ENCODE assay signal across 8 cellular contexts in genomic region chr14:22597771-22598098, GRCh38. TPM values are rescaled to one million over a fixed set of nuclear protein-coding genes. Genes with fewer than 3 reads are reported as not detected.
DNase-seq lines count a peak whose midpoint lies in the region; ATAC-seq and TF ChIP-seq lines count a peak whose summit lies in the region.

No MANE protein-coding gene starts in this region.

- H3K9ac ChIP-seq in neuronal stem cell (ENCODE audit: low read depth, low read length, poor library complexity), result no peak overlapping the region

- peak overlapping the region; percentile 95 for H3K4me3 Mint-ChIP-seq in activated T-cell treated with anti-CD3 and anti-CD28 coated beads, Interleukin-2, amount 50 U/mL, for 72 hours

- no peak for DNase-seq in activated T-cell treated with anti-CD3 and anti-CD28 coated beads, Interleukin-2, amount 50 U/mL, for 72 hours
- no peak for DNase-seq in activated T-cell treated with anti-CD3 and anti-CD28 coated beads, Interleukin-2, amount 50 U/mL, for 48 hours
- DNase-seq in PC-9 (no peak), neuronal stem cell (ENCODE audit: low spot score) (no peak), germinal center (ENCODE audit: low spot score) (no peak), sciatic nerve (ENCODE audit: low spot score) (no peak)

- H2AK5ac ChIP-seq in neuronal stem cell (ENCODE audit: low read depth, low read length), result no peak overlapping the region

- peaks cover 39% of the 10 kb centered on the region for H3F3A ChIP-seq in PC-9 (ENCODE audit: insufficient read depth, low read depth)

- H3K9me3 ChIP-seq in PC-9 (ENCODE audit: insufficient read depth, low read depth), result no peaks in the 10 kb centered on the region
- H3K9me3 ChIP-seq in esophagus (ENCODE audit: control insufficient read depth in 2 of 2, insufficient read depth in 1 of 2, low read depth in 1 of 2, low read length in 1 of 2), result no peaks in the 10 kb centered on the region
- no peaks in the 10 kb centered on the region for H3K9me3 ChIP-seq in neuronal stem cell (replicated peaks in 1 of 2; ENCODE audit: control insufficient read depth in 2 of 2, insufficient read depth in 1 of 2, low read depth in 1 of 2, low read length in 2 of 2)

- peak overlapping the region; percentile 36 for H3K27ac Mint-ChIP-seq in activated T-cell treated with anti-CD3 and anti-CD28 coated beads, Interleukin-2, amount 50 U/mL, for 72 hours

- POLR2A ChIA-PET in PC-9 (lab: Charles Lee; ENCODE audit: unreplicated experiment), result interaction anchor here (0.6 to 2.2 kb wide), 2 partner anchors 8 to 170 kb away, joined by 4 to 13 read pairs; partner anchors contain the start of gene DAD1

- H3K4me1 ChIP-seq in PC-9 (replicated peaks; ENCODE audit: insufficient read depth) (peaks cover 63% of the 10 kb centered on the region), esophagus (ENCODE audit: control insufficient read depth in 2 of 2, insufficient read depth in 2 of 2, low read length in 1 of 2) (peaks cover 2 to 12% of the 10 kb centered on the region in 2 donors), neuronal stem cell (ENCODE audit: control insufficient read depth in 2 of 2, insufficient read depth in 1 of 2, low read depth in 1 of 2, low read length in 2 of 2) (peaks cover 4 to 6% of the 10 kb centered on the region in 2 donors)

- no peak overlapping the region for H3K4ac ChIP-seq in neuronal stem cell (ENCODE audit: low read length)

- BruUV-seq in PC-9 (replicated peaks; lab: Mats Ljungman, UMichigan), result no TSS peak

- H2BK15ac ChIP-seq in neuronal stem cell (ENCODE audit: low read length), result no peak overlapping the region

- no peaks in the 10 kb centered on the region for H4K20me1 ChIP-seq in PC-9 (ENCODE audit: insufficient read depth)

- 8 to 13% methylated on average over 9 of the region's 9 CpGs for WGBS in esophagus, 2 donors
- WGBS in neuronal stem cell (ENCODE audit: extremely low coverage in 2 of 2, insufficient read length in 2 of 2, insufficient replicate concordance in 1 of 2), 2 donors, result no CpG with 5 or more reads among the region's 9 CpGs

- CTCF ChIA-PET in PC-9 (lab: Charles Lee), result no interaction called here

- H3K14ac ChIP-seq in neuronal stem cell (ENCODE audit: low read length), result no peak overlapping the region

- no peak overlapping the region for H4K91ac ChIP-seq in neuronal stem cell (ENCODE audit: low read depth, low read length, poor library complexity)

- H3K79me1 ChIP-seq in neuronal stem cell (ENCODE audit: low read depth, low read length), result no peaks in the 10 kb centered on the region

- no peak overlapping the region for H2BK120ac ChIP-seq in neuronal stem cell (ENCODE audit: low read depth, low read length)

- H3K27me3 ChIP-seq in PC-9 (ENCODE audit: insufficient read depth, low read depth) (no peaks in the 10 kb centered on the region), esophagus (ENCODE audit: control insufficient read depth in 1 of 2, insufficient read depth in 2 of 2, low read length in 2 of 2) (no peaks in the 10 kb centered on the region), neuronal stem cell (ENCODE audit: control insufficient read depth in 3 of 3, insufficient read depth in 3 of 3, low read depth in 1 of 3, low read length in 3 of 3) (peaks cover 0 to 49% (median 0%) of the 10 kb centered on the region in 3 experiments)

- no peak overlapping the region for H2BK5ac ChIP-seq in neuronal stem cell (ENCODE audit: low read length)

- H3K9me2 ChIP-seq in PC-9 (ENCODE audit: insufficient read depth), result no peaks in the 10 kb centered on the region

- peaks cover 35% of the 10 kb centered on the region for H3K79me2 ChIP-seq in PC-9 (ENCODE audit: low read depth)

- H3K4me2 ChIP-seq in PC-9 (peak overlapping the region; percentile 100), neuronal stem cell (ENCODE audit: insufficient read depth, low read length, poor library complexity, severe bottlenecking) (peak overlapping the region; percentile 74)

- intact Hi-C loops in PC-9 (cut with micrococcal nuclease; ENCODE audit: unreplicated experiment) (no loop called here), sciatic nerve (cut with DNase I) (no loop called here)

- H2BK12ac ChIP-seq in neuronal stem cell (ENCODE audit: low read length), result no peak overlapping the region

- H3K23ac ChIP-seq in neuronal stem cell (ENCODE audit: low read depth, low read length, poor library complexity), result no peak overlapping the region

- H3K27ac ChIP-seq in PC-9 (peak overlapping the region; percentile 93), esophagus (ENCODE audit: low read depth in 2 of 2, low read length in 1 of 2) (peak overlapping the region; percentile 91 to 99), neuronal stem cell (replicated peaks; ENCODE audit: low read length) (no peak overlapping the region)

- peak overlapping the region; percentile 84 for H3K18ac ChIP-seq in neuronal stem cell (ENCODE audit: low read length)

- no peaks in the 10 kb centered on the region for H3K27me3 Mint-ChIP-seq in activated T-cell treated with anti-CD3 and anti-CD28 coated beads, Interleukin-2, amount 50 U/mL, for 72 hours (ENCODE audit: low read depth)

- no peak overlapping the region for H4K8ac ChIP-seq in neuronal stem cell (ENCODE audit: low read depth, low read length)

- H3K4me3 ChIP-seq in PC-9 (peak overlapping the region; percentile 93), esophagus (ENCODE audit: low read depth in 1 of 2, low read length in 2 of 2) (peak overlapping the region; percentile 72 to 79), neuronal stem cell (ENCODE audit: low read length in 2 of 2) (peak overlapping the region; percentile 87 to 92)

- peak overlapping the region; percentile 88 for H2AFZ ChIP-seq in PC-9
- H2AFZ ChIP-seq in neuronal stem cell (ENCODE audit: low read length), result peak overlapping the region; percentile 97

- no peak for TF ChIP-seq CTCF in PC-9 (conservative IDR thresholded peaks at IDR 0.05)

- H3K36me3 ChIP-seq in PC-9 (ENCODE audit: low read depth) (peaks cover 21% of the 10 kb centered on the region), esophagus (ENCODE audit: control insufficient read depth in 2 of 2, insufficient read depth in 2 of 2, low read length in 1 of 2) (peaks cover 6 to 12% of the 10 kb centered on the region in 2 donors), neuronal stem cell (replicated peaks in 1 of 2; ENCODE audit: control insufficient read depth in 2 of 2, insufficient read depth in 2 of 2, low read length in 2 of 2) (peaks cover 8 to 11% of the 10 kb centered on the region in 2 donors)

- peaks cover 56% of the 10 kb centered on the region for H3K4me1 Mint-ChIP-seq in activated T-cell treated with anti-CD3 and anti-CD28 coated beads, Interleukin-2, amount 50 U/mL, for 72 hours (ENCODE audit: low read depth)

- peaks cover 5 to 9% of the 10 kb centered on the region in 2 donors for H3K36me3 Mint-ChIP-seq in activated T-cell treated with anti-CD3 and anti-CD28 coated beads, Interleukin-2, amount 50 U/mL, for 72 hours (ENCODE audit: insufficient read depth in 2 of 2)

- H3K9me3 Mint-ChIP-seq in activated T-cell treated with anti-CD3 and anti-CD28 coated beads, Interleukin-2, amount 50 U/mL, for 72 hours, result no peaks in the 10 kb centered on the region

- no peak for ATAC-seq in activated T-cell treated with anti-CD3 and anti-CD28 coated beads, Interleukin-2, amount 50 U/mL, for 72 hours (replicated peaks in 1 of 2)
- no peak for ATAC-seq in HG02938 (IDR thresholded peaks at IDR 0.05; ENCODE audit: unreplicated experiment)
- no peak for ATAC-seq in sciatic nerve

RNA-seq across cellular contexts. Expression of gene ABHD4, which starts 0.4 kb away (rescaled TPM):
- total RNA-seq in activated T-cell treated with anti-CD3 and anti-CD28 coated beads, Interleukin-2, amount 50 U/mL, for 72 hours, result 10 to 100 TPM; 18.8 to 21.9 TPM
- 62.1 and 83.2 TPM in 2 replicates for total RNA-seq in PC-9 (2021)
- 10 to 100 TPM; 22.8 to 29.5 TPM for polyA plus RNA-seq in esophagus
- 21.7 TPM for polyA plus RNA-seq in neuronal stem cell (2013, experiment 1 of 2)
- 20.3 TPM for polyA plus RNA-seq in neuronal stem cell (2013, experiment 2 of 2)
- 45.2 TPM for total RNA-seq in sciatic nerve

RNA-seq across cellular contexts. Expression of gene DAD1, which starts 8.7 kb away (rescaled TPM):
- 100 to 1,000 TPM; 165 to 188 TPM for total RNA-seq in activated T-cell treated with anti-CD3 and anti-CD28 coated beads, Interleukin-2, amount 50 U/mL, for 72 hours
- total RNA-seq in PC-9 (2021) (129 and 155 TPM in 2 replicates), sciatic nerve (163 TPM)
- 100 to 1,000 TPM in 1 of 2 donors, 10 to 100 TPM in 1; 77.9 to 243 TPM for polyA plus RNA-seq in esophagus
- polyA plus RNA-seq in neuronal stem cell (2013, experiment 1 of 2), result 182 TPM
- 180 TPM for polyA plus RNA-seq in neuronal stem cell (2013, experiment 2 of 2)

RNA-seq across cellular contexts. Expression of gene OR6J1, which starts 46.4 kb away (rescaled TPM):
- total RNA-seq in activated T-cell treated with anti-CD3 and anti-CD28 coated beads, Interleukin-2, amount 50 U/mL, for 72 hours, result not detected
- 0.11 TPM in 1 of 2 replicates, not detected in the other for total RNA-seq in PC-9 (2021)
- polyA plus RNA-seq in esophagus, result not detected
- not detected for polyA plus RNA-seq in neuronal stem cell (2013, experiment 1 of 2)
- not detected for polyA plus RNA-seq in neuronal stem cell (2013, experiment 2 of 2)
- not detected for total RNA-seq in sciatic nerve
